Comparison of ENCODE assay signal across 12 cellular contexts in the genomic region with DNA sequence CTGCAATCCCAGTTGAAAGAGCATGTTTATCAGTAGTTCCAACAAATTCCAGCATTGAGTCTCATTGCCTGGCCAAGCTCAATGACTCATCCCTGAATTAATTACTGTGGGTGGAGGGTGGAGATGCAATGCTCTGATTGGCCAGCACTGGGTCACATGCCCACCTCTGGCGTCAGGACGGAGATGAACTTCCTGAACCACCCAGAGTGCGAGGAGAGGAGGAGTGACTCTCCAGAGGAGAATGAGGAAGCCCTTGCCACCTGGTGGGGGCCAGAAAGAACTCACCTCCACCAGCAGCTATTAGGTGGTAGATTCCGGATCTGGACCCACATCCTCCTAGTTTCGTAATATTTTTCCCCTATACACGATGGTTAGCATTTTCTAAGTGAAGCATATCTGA.
DNase-seq lines count a peak whose midpoint lies in the region; ATAC-seq, FAIRE-seq and TF ChIP-seq lines count a peak whose summit lies in the region.
"Had no signal": no experiment of that assay in that cellular context is flagged by ENCODE, and none has a peak within 500 bp of the region (broad histone marks: within the 10 kb centered on the region; RNA-seq: fewer than 3 reads in every experiment).

No MANE protein-coding gene starts in this region.

- intact Hi-C loops in HepG2 (cut with micrococcal nuclease; ENCODE audit: unreplicated experiment) (no loop called here), right lobe of liver (cut with DNase I) (no loop called here)

- H3K27ac ChIP-seq in HepG2 (ENCODE audit: extremely low read length, insufficient read depth, low read length) = no peak overlapping the region
- no peak overlapping the region for H3K27ac ChIP-seq in right lobe of liver
- H3K27ac ChIP-seq in foreskin keratinocyte = no peak overlapping the region
- H3K27ac ChIP-seq: pancreas, transverse colon had no signal

- ATAC-seq in HepG2 (no peak; the same call in 2 of the 3 replicates), right lobe of liver (no peak), foreskin keratinocyte (peak; percentile 99), GM19035 (IDR thresholded peaks at IDR 0.05; ENCODE audit: unreplicated experiment) (no peak), GM21423 (IDR thresholded peaks at IDR 0.05; ENCODE audit: unreplicated experiment) (no peak)
- ATAC-seq: pancreas had no signal

- H3K9me3 ChIP-seq in HepG2 (ENCODE audit: low read length) = no peaks in the 10 kb centered on the region
- H3K9me3 ChIP-seq in right lobe of liver = no peaks in the 10 kb centered on the region
- H3K9me3 ChIP-seq: pancreas, transverse colon had no signal

- 8% methylated on average over 6 of the region's 6 CpGs for whole genome bisulfite sequencing in HepG2 (ENCODE audit: low lambda C conversion rate)
- 50% methylated on average over 1 of the region's 6 CpGs for WGBS in right lobe of liver (ENCODE audit: insufficient coverage, low coverage, low lambda C conversion rate, missing lambda C conversion rate)

- no peak for TF ChIP-seq CTCF in HepG2 (CRISPR knock-in tag; IDR thresholded peaks at IDR 0.05)
- TF ChIP-seq CTCF in right lobe of liver (IDR thresholded peaks at IDR 0.05) = no peak
- peak; percentile 36 for TF ChIP-seq CTCF in foreskin keratinocyte (conservative IDR thresholded peaks at IDR 0.05)

- H3K4me2 ChIP-seq in HepG2 (ENCODE audit: low read depth, low read length) = no peak overlapping the region

- no peak overlapping the region for H3K9ac ChIP-seq in HepG2 (ENCODE audit: insufficient read depth, low read depth, low read length)

- BruUV-seq in HepG2 (replicated peaks; lab: Mats Ljungman, UMichigan) = no TSS peak

- H3K4me3 ChIP-seq in HepG2 (replicated peaks in 1 of 3; ENCODE audit: insufficient read depth in 1 of 3, low read depth in 2 of 3, low read length in 3 of 3) (no peak overlapping the region), right lobe of liver (no peak overlapping the region)
- H3K4me3 ChIP-seq: pancreas, transverse colon had no signal

- no peaks in the 10 kb centered on the region for H3K4me1 ChIP-seq in HepG2 (ENCODE audit: insufficient read depth, low read length)
- H3K4me1 ChIP-seq in right lobe of liver = no peaks in the 10 kb centered on the region
- H3K4me1 ChIP-seq in foreskin keratinocyte = peaks cover 6% of the 10 kb centered on the region
- H3K4me1 ChIP-seq: pancreas, transverse colon had no signal

- H3K79me2 ChIP-seq in HepG2 (ENCODE audit: insufficient read depth, low read length) = no peaks in the 10 kb centered on the region

- TF ChIP-seq POLR2A in HepG2 (IDR thresholded peaks at IDR 0.05; ENCODE audit: insufficient read depth in 1 of 2, low read depth in 2 of 2, low read length in 2 of 2) (no peak), right lobe of liver (IDR thresholded peaks at IDR 0.05) (no peak)

- no peak overlapping the region for H2AFZ ChIP-seq in HepG2 (ENCODE audit: low read length)

- TF ChIP-seq EP300 in HepG2 (IDR thresholded peaks at IDR 0.05; ENCODE audit: low read depth in 2 of 2, low read length in 2 of 2) = no peak
- TF ChIP-seq EP300 in HepG2 (CRISPR knock-in tag; IDR thresholded peaks at IDR 0.05; ENCODE audit: borderline replicate concordance) = no peak

- no peaks in the 10 kb centered on the region for H4K20me1 ChIP-seq in HepG2 (ENCODE audit: insufficient read depth, low read length)

- H3K27me3 ChIP-seq in HepG2 (ENCODE audit: control insufficient read depth in 1 of 2, insufficient read depth in 2 of 2, low read length in 2 of 2) (no peaks in the 10 kb centered on the region), right lobe of liver (no peaks in the 10 kb centered on the region), foreskin keratinocyte (no peaks in the 10 kb centered on the region)
- H3K27me3 ChIP-seq: pancreas, transverse colon had no signal

- TF ChIP-seq RAD21 in HepG2 (CRISPR knock-in tag; IDR thresholded peaks at IDR 0.05) = no peak

- H3K36me3 ChIP-seq in HepG2 (replicated peaks in 1 of 2; ENCODE audit: control insufficient read depth in 1 of 2, insufficient read depth in 2 of 2, low read length in 2 of 2) = no peaks in the 10 kb centered on the region
- no peaks in the 10 kb centered on the region for H3K36me3 ChIP-seq in right lobe of liver
- H3K36me3 ChIP-seq: pancreas, transverse colon had no signal

- no peak for FAIRE-seq in HepG2 (lab: Jason Lieb, UNC)
- FAIRE-seq: pancreas had no signal

- in situ Hi-C loops in HepG2 (cut with HindIII; ENCODE audit: extremely low pct_ligation_motif_present, low pct_unique_long_range_greater_than_20kb) = no loop called here

- DNase-seq in HepG2 (ENCODE audit: low spot score) = peak; percentile 5
- no peak for DNase-seq in right lobe of liver
- DNase-seq in RPMI7951 (ENCODE audit: low read depth) = peak; percentile 9
- DNase-seq in foreskin keratinocyte = peak; percentile 49 to 64
- DNase-seq in effector CD8-positive, alpha-beta T cell (lab: John Stamatoyannopoulos, UW) = no peak
- DNase-seq in NCI-H2227 (lab: John Stamatoyannopoulos, UW; ENCODE audit: unreplicated experiment) = no peak
- DNase-seq: activated CD4-positive, alpha-beta memory T cell treated with anti-CD3 and anti-CD28 coated beads, Interleukin-2, amount 10 ng/mL, durations not matched to agents 7 days and 5 days; activated naive CD8-positive, alpha-beta T cell treated with anti-CD3 and anti-CD28 coated beads, Interleukin-2, amount 10 ng/mL, durations not matched to agents 7 days and 5 days; transverse colon had no signal

- CTCF ChIA-PET in HepG2 (lab: Yijun Ruan, JAX; ENCODE audit: low intra/inter-chr PET ratio, low total read pairs) = no interaction called here

- POLR2A ChIA-PET in HepG2 (lab: Yijun Ruan, JAX) = no interaction called here

TF ChIP-seq in HepG2, 621 proteins besides CTCF, POLR2A, EP300 and RAD21:
- TF ChIP-seq NFYC (CRISPR knock-in tag; IDR thresholded peaks at IDR 0.05) = peak; percentile 33; the same call in 1 of the 2 replicates
- TF ChIP-seq PCBP1 (IDR thresholded peaks at IDR 0.05; ENCODE audit: borderline replicate concordance, low read depth, low read length) = no peak

Comparison
In these comparisons a context has a peak if more than half of its experiments do, and no peak if none do; other contexts are left out.
1. DNase-seq: peak in HepG2 (single experiment), RPMI7951 (single experiment) and foreskin keratinocyte (2 of 2); none in right lobe of liver (0 of 3), effector CD8-positive, alpha-beta T cell (single experiment) and NCI-H2227 (single experiment).